In genomic region chr4:116866116-116866515, GRCh38 we compare ENCODE assay signal across 19 cellular contexts.
A peak's percentile ranks its signal among the peaks of the same experiment; 100 is the strongest.
DNase-seq lines count a peak whose midpoint lies in the region; FAIRE-seq and TF ChIP-seq lines count a peak whose summit lies in the region.
"Had no signal": no experiment of that assay in that cellular context is flagged by ENCODE, and none has a peak within 500 bp of the region (broad histone marks: within the 10 kb centered on the region; RNA-seq: fewer than 3 reads in every experiment).

No MANE protein-coding gene starts in this region.

- no peaks in the 10 kb centered on the region for H3K36me3 ChIP-seq in small intestine (ENCODE audit: control insufficient read depth in 2 of 2, insufficient read depth in 2 of 2, low read length in 2 of 2)
- H3K36me3 ChIP-seq: HAP-1 had no signal

- no peak for FAIRE-seq in small intestine (lab: Jason Lieb, UNC)

- TF ChIP-seq CTCF in astrocyte of the spinal cord (IDR thresholded peaks at IDR 0.05; ENCODE audit: low read depth, low read length), result no peak
- TF ChIP-seq CTCF in RWPE1 (conservative IDR thresholded peaks at IDR 0.05; ENCODE audit: low read depth), result no peak

- CTCF ChIA-PET in RWPE1 (lab: Yijun Ruan, JAX), result no interaction called here

- DNase-seq in DMS 273 (lab: John Stamatoyannopoulos, UW; ENCODE audit: unreplicated experiment), result peak; percentile 15
- no peak for DNase-seq in DMS 273 treated with DMSO at 0.1 percent for 48 hours (lab: John Stamatoyannopoulos, UW)
- DNase-seq in RPMI7951 (ENCODE audit: low read depth), result peak; percentile 0
- DNase-seq in astrocyte of the spinal cord (ENCODE audit: low read depth, low spot score), result peak; percentile 28
- peak; percentile 10 for DNase-seq in renal cortical epithelial cell (ENCODE audit: low read depth)
- no peak for DNase-seq in NCI-H1436 treated with DMSO at 0.1 percent for 48 hours (lab: John Stamatoyannopoulos, UW)
- DNase-seq in small intestine, result no peak
- no peak for DNase-seq in RWPE1 (ENCODE audit: low spot score)
- DNase-seq: CD8-positive, alpha-beta T cell; EL; MV-4-11; NCI-H1417; NCI-H1930; NCI-H2171; NCI-H774; PC-3 had no signal

- 82 to 88% (median 85%) methylated on average over 2 of the region's 2 CpGs for WGBS in small intestine, 3 donors

- no peak overlapping the region for H3K27ac ChIP-seq in small intestine (ENCODE audit: low read depth in 1 of 2, low read length in 1 of 2)
- no peak overlapping the region for H3K27ac ChIP-seq in RWPE1
- H3K27ac ChIP-seq: 22Rv1, SK-N-MC had no signal

- no peaks in the 10 kb centered on the region for H3K9me3 ChIP-seq in small intestine (ENCODE audit: control insufficient read depth, low read depth)
- H3K9me3 ChIP-seq: HAP-1 had no signal

- POLR2A ChIA-PET in RWPE1 (lab: Yijun Ruan, JAX; ENCODE audit: low non-redundant PET), result no interaction called here

- in situ Hi-C loops in astrocyte of the spinal cord (cut with HindIII; ENCODE audit: low sequenced_read_pairs), result no loop called here

- no peaks in the 10 kb centered on the region for H3K27me3 ChIP-seq in small intestine (ENCODE audit: control insufficient read depth in 2 of 2, insufficient read depth in 2 of 2, low read length in 2 of 2)

- H3K4me3 ChIP-seq in astrocyte of the spinal cord (ENCODE audit: low read depth, low read length) (no peak overlapping the region), small intestine (ENCODE audit: low read depth in 1 of 2, low read length in 2 of 2) (no peak overlapping the region)
- H3K4me3 ChIP-seq: HAP-1, SK-N-MC had no signal

- no peaks in the 10 kb centered on the region for H3K4me1 ChIP-seq in small intestine (ENCODE audit: control insufficient read depth in 2 of 2, insufficient read depth in 1 of 2, low read depth in 1 of 2, low read length in 1 of 2)
- H3K4me1 ChIP-seq: HAP-1 had no signal

Comparison
In these comparisons a context has a peak if more than half of its experiments do, and no peak if none do; other contexts are left out.
1. DNase-seq: peak in DMS 273 (single experiment), RPMI7951 (single experiment), astrocyte of the spinal cord (single experiment) and renal cortical epithelial cell (single experiment); none in DMS 273 treated with DMSO at 0.1 percent for 48 hours (single experiment), NCI-H1436 treated with DMSO at 0.1 percent for 48 hours (single experiment), small intestine (single experiment) and RWPE1 (single experiment).